ENCODE assay signal across 23 cellular contexts in the genomic region with DNA sequence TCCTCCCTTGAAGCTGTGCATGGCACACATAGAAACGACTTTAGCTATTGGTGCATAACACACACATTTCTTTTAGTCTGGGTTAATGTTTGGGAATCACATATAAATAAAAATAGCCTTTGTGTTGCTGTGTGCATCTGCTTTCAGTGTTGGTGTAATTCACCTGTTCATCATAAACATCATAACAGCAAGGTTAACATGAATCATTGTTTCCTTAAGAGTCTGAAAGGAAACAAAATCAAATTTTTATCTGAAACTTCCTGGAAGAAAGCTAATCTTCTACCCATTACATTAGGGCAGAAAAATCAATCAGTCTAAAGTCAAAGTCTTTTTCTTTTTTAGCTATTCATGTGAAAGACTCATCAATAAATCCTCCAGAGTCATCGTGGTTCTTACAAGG. TPM values are rescaled to one million over a fixed set of nuclear protein-coding genes. Genes with fewer than 3 reads are reported as not detected.
DNase-seq lines count a peak whose midpoint lies in the region; ATAC-seq, FAIRE-seq and TF ChIP-seq lines count a peak whose summit lies in the region.
"Had no signal": no experiment of that assay in that cellular context is flagged by ENCODE, and none has a peak within 500 bp of the region (broad histone marks: within the 10 kb centered on the region; RNA-seq: fewer than 3 reads in every experiment).

No MANE protein-coding gene starts in this region.

- intact Hi-C loops in testis (cut with DNase I; ENCODE audit: low total_unique reads), result no loop called here

- TF ChIP-seq POLR2A in GM12891 (IDR thresholded peaks at IDR 0.05; ENCODE audit: low read depth, low read length), result no peak
- no peak for TF ChIP-seq POLR2A in testis (IDR thresholded peaks at IDR 0.05)

- no peaks in the 10 kb centered on the region for H3K27me3 ChIP-seq in testis

- H3K27ac ChIP-seq in testis, result no peak overlapping the region
- H3K27ac ChIP-seq: HL-60 had no signal

- CTCF ChIA-PET in T-cell (lab: Charles Lee), result no interaction called here

- no peaks in the 10 kb centered on the region for H3K9me3 Mint-ChIP-seq in T-cell
- H3K9me3 Mint-ChIP-seq: CD8-positive, alpha-beta memory T cell; GM23338 had no signal

- no peaks in the 10 kb centered on the region for H3K9me3 ChIP-seq in testis
- H3K9me3 ChIP-seq: BE2C had no signal

- no peak for ATAC-seq in T-cell (replicated peaks in 1 of 4)
- ATAC-seq: GM23338, K562 had no signal

- no peak overlapping the region for H3K4me3 ChIP-seq in testis
- H3K4me3 ChIP-seq: GM23338, K562 had no signal

- peak; percentile 52 for FAIRE-seq in GM12891 (lab: Jason Lieb, UNC)
- FAIRE-seq: A204.1, D721Med, H54, HTR-8/SVneo, K562 had no signal

- H3K27me3 Mint-ChIP-seq in T-cell, result no peaks in the 10 kb centered on the region
- H3K27me3 Mint-ChIP-seq: CD4-positive, CD25-positive, alpha-beta regulatory T cell had no signal

- H3K4me1 Mint-ChIP-seq in T-cell, result no peaks in the 10 kb centered on the region
- H3K4me1 Mint-ChIP-seq: CD4-positive, CD25-positive, alpha-beta regulatory T cell; CD8-positive, alpha-beta memory T cell had no signal

- no peaks in the 10 kb centered on the region for H3K36me3 ChIP-seq in testis (ENCODE audit: low read depth, missing control alignments)
- H3K36me3 ChIP-seq: BE2C had no signal

- no peaks in the 10 kb centered on the region for H3K4me1 ChIP-seq in testis
- H3K4me1 ChIP-seq: BE2C had no signal

- no peak overlapping the region for H3K27ac Mint-ChIP-seq in T-cell
- H3K27ac Mint-ChIP-seq: CD4-positive, CD25-positive, alpha-beta regulatory T cell; CD8-positive, alpha-beta memory T cell; GM23338 had no signal

- POLR2A ChIA-PET in T-cell (lab: Charles Lee), result no interaction called here

- TF ChIP-seq CTCF in testis (IDR thresholded peaks at IDR 0.05), result no peak

- no peak overlapping the region for H3K4me3 Mint-ChIP-seq in T-cell
- H3K4me3 Mint-ChIP-seq: CD4-positive, CD25-positive, alpha-beta regulatory T cell; CD8-positive, alpha-beta memory T cell; GM23338 had no signal

- peaks cover 3% of the 10 kb centered on the region for H3K36me3 Mint-ChIP-seq in T-cell
- H3K36me3 Mint-ChIP-seq: CD4-positive, CD25-positive, alpha-beta regulatory T cell had no signal

- DNase-seq in GM12891 (ENCODE audit: insufficient read length, low spot score), result no peak
- peak; percentile 50 for DNase-seq in HT-29 (ENCODE audit: low spot score)
- peak; percentile 39 for DNase-seq in dermis blood vessel endothelial cell
- no peak for DNase-seq in T-cell
- no peak for DNase-seq in testis
- DNase-seq in stimulated activated CD4-positive, alpha-beta T cell treated with anti-CD3 and anti-CD28 coated beads, Interleukin-4, amount 100 ng/mL, for 4 hours, result no peak
- DNase-seq: ACHN; BE2C; C1 segment of cervical spinal cord; CD4-positive, CD25-positive, alpha-beta regulatory T cell; CD8-positive, alpha-beta memory T cell; COR-L47; DMS79 treated with DMSO at 0.1 percent for 48 hours; GF-D8; HCEC 1CT; IMR-90 had no signal

- 61 to 73% methylated on average over 2 of the region's 2 CpGs for WGBS in testis, 2 donors

TF ChIP-seq in GM12891, 5 proteins besides CTCF, POLR2A, EP300 and RAD21:
- TF ChIP-seq SPI1 (IDR thresholded peaks at IDR 0.05; ENCODE audit: low read depth, low read length), result no peak
- no peak for TF ChIP-seq TAF1 (IDR thresholded peaks at IDR 0.05; ENCODE audit: low read depth, low read length)
- no peak for TF ChIP-seq POLR2AphosphoS5 (IDR thresholded peaks at IDR 0.05; ENCODE audit: low read depth, low read length)
- no peak for TF ChIP-seq POU2F2 (IDR thresholded peaks at IDR 0.05; ENCODE audit: low read depth, low read length)
- TF ChIP-seq PAX5 (IDR thresholded peaks at IDR 0.05; ENCODE audit: insufficient read depth, low read length, severe bottlenecking), result no peak
TF ChIP-seq in GM12891: peak in this region for 0.

RNA-seq across cellular contexts. Expression of gene TNFSF11, which starts 35.0 kb away (rescaled TPM):
- 22.4 TPM for polyA plus RNA-seq in GM12891 (2012; ENCODE audit: low read depth, missing spikeins)
- not detected in 2 replicates for total RNA-seq in HT-29 (2014; rRNA removed; shearing (Covaris generic))
- not detected in 2 replicates for total RNA-seq in dermis blood vessel endothelial cell
- 1 to 10 TPM in 1 of 5 donors, under 1 TPM in 3, not detected in 1; 0.21 to 1.3 (median 0.50) TPM for total RNA-seq in T-cell
- 1 to 10 TPM in 1 of 2 donors, under 1 TPM in 1; 0.93 to 2.0 TPM for total RNA-seq in testis
- polyA plus RNA-seq in testis (ENCODE audit: insufficient read depth, low read depth, low replicate concordance), result 1.8 TPM
- total RNA-seq: IMR-90, K562 had no signal
- polyA plus RNA-seq: IMR-90, K562 had no signal

Comparison
In these comparisons a context has a peak if more than half of its experiments do, and no peak if none do; other contexts are left out.
1. DNase-seq: peak in HT-29 (single experiment) and dermis blood vessel endothelial cell (single experiment); none in GM12891 (single experiment), T-cell (0 of 34), testis (single experiment) and stimulated activated CD4-positive, alpha-beta T cell treated with anti-CD3 and anti-CD28 coated beads, Interleukin-4, amount 100 ng/mL, for 4 hours (0 of 2).